ENCODE assay signal across 21 cellular contexts in genomic region chr1:240692339-240692705, GRCh38.
"Had no signal": no experiment of that assay in that cellular context is flagged by ENCODE, and none has a peak within 500 bp of the region (broad histone marks: within the 10 kb centered on the region; RNA-seq: fewer than 3 reads in every experiment).

No MANE protein-coding gene starts in this region.

- H3K4me3 ChIP-seq: adrenal gland, ascending aorta, testis had no signal

- FAIRE-seq: frontal cortex, small intestine had no signal

- H3K27me3 ChIP-seq: ascending aorta, brain microvascular endothelial cell, neutrophil, right lobe of liver, testis had no signal

- DNase-seq: activated B cell treated with CpG ODN at 0.5 μM for 24 hours; activated CD8-positive, alpha-beta memory T cell treated with anti-CD3 and anti-CD28 coated beads, Interleukin-2, amount 50 U/mL, for 48 hours; activated naive CD4-positive, alpha-beta T cell; activated T-cell treated with anti-CD3 and anti-CD28 coated beads, Interleukin-2, amount 50 U/mL, for 4 hours; dermis blood vessel endothelial cell; effector memory CD4-positive, alpha-beta T cell; left ventricle myocardium superior; mammary epithelial cell; small intestine; stimulated activated CD8-positive, alpha-beta memory T cell treated with anti-CD3 and anti-CD28 coated beads, Interleukin-4, amount 100 ng/mL, for 48 hours; stimulated activated naive B cell treated with anti-CD40 and anti-IgM and Interleukin-4, amounts not matched to agents 10 μg/mL and 1 μg/mL and 100 μg/mL, for 72 hours; T1000 had no signal

- H3K9me3 ChIP-seq: adrenal gland, ascending aorta, neutrophil, right lobe of liver, testis had no signal

- ATAC-seq: activated CD4-positive, alpha-beta T cell treated with anti-CD3 and anti-CD28 coated beads for 36 hours; activated T-cell treated with anti-CD3 and anti-CD28 coated beads, Interleukin-2, amount 50 U/mL, for 4 hours; esophagus mucosa; left ventricle myocardium superior; stimulated activated naive B cell treated with anti-CD40 and anti-IgM and Interleukin-4, amounts not matched to agents 10 μg/mL and 1 μg/mL and 100 μg/mL, for 72 hours had no signal

- H3K4me1 ChIP-seq: adrenal gland, ascending aorta, right lobe of liver, testis had no signal

- H3K27ac ChIP-seq: adrenal gland, ascending aorta, brain microvascular endothelial cell, neutrophil, testis had no signal

- H3K36me3 ChIP-seq: adrenal gland, ascending aorta, brain microvascular endothelial cell, neutrophil, right lobe of liver had no signal
